8 cellular contexts compared by ENCODE assay signal in genomic region chrX:110341189-110342035, GRCh38. TPM values are rescaled to one million over a fixed set of nuclear protein-coding genes. Genes with fewer than 3 reads are reported as not detected.
DNase-seq lines count a peak whose midpoint lies in the region; ATAC-seq and TF ChIP-seq lines count a peak whose summit lies in the region.

No MANE protein-coding gene starts in this region.

- no peak overlapping the region for H3K4me3 ChIP-seq in naive thymus-derived CD4-positive, alpha-beta T cell (ENCODE audit: low read length)
- H3K4me3 ChIP-seq in esophagus muscularis mucosa = no peak overlapping the region

- WGBS in esophagus muscularis mucosa = 70% methylated on average over 11 of the region's 11 CpGs

- DNase-seq in activated CD4-positive, alpha-beta memory T cell treated with anti-CD3 and anti-CD28 coated beads for 36 hours = no peak
- no peak for DNase-seq in activated CD4-positive, alpha-beta memory T cell treated with anti-CD3 and anti-CD28 coated beads, Interleukin-2, amount 10 ng/mL, durations not matched to agents 7 days and 5 days
- DNase-seq in WTC11 (ENCODE audit: low spot score) = no peak
- DNase-seq in stimulated activated naive CD8-positive, alpha-beta T cell treated with anti-CD3 and anti-CD28 coated beads, Interleukin-15, Interleukin-2, amounts not matched to agents 100 U/mL and 50 U/mL, for 24 hours = no peak
- no peak for DNase-seq in naive thymus-derived CD4-positive, alpha-beta T cell
- no peak for DNase-seq in Ammon's horn (ENCODE audit: low spot score)
- no peak for DNase-seq in esophagus muscularis mucosa (ENCODE audit: extremely low spot score)

- no peaks in the 10 kb centered on the region for H3K9me3 ChIP-seq in naive thymus-derived CD4-positive, alpha-beta T cell (ENCODE audit: control insufficient read depth in 2 of 3, low read length in 3 of 3)
- no peaks in the 10 kb centered on the region for H3K9me3 ChIP-seq in esophagus muscularis mucosa

- peak; percentile 63 for ATAC-seq in HG03066 (IDR thresholded peaks at IDR 0.05; ENCODE audit: low read depth, unreplicated experiment)
- ATAC-seq in WTC11 = no peak
- peak; percentile 97 for ATAC-seq in stimulated activated naive CD8-positive, alpha-beta T cell treated with anti-CD3 and anti-CD28 coated beads, Interleukin-15, Interleukin-2, amounts not matched to agents 100 U/mL and 50 U/mL, for 24 hours
- ATAC-seq in naive thymus-derived CD4-positive, alpha-beta T cell = no peak

- intact Hi-C loops in activated CD4-positive, alpha-beta memory T cell treated with anti-CD3 and anti-CD28 coated beads for 36 hours (cut with micrococcal nuclease) = loop anchor here (10.0 kb wide), 1 partner anchor 63 kb away; no protein-coding TSS in a partner anchor
- intact Hi-C loops in naive thymus-derived CD4-positive, alpha-beta T cell (cut with micrococcal nuclease) = no loop called here
- intact Hi-C loops in esophagus muscularis mucosa (cut with DNase I) = no loop called here

- H3K27me3 ChIP-seq in naive thymus-derived CD4-positive, alpha-beta T cell (ENCODE audit: control insufficient read depth in 2 of 2, insufficient read depth in 2 of 2, low read length in 2 of 2) = no peaks in the 10 kb centered on the region
- H3K27me3 ChIP-seq in esophagus muscularis mucosa = no peaks in the 10 kb centered on the region

- no peaks in the 10 kb centered on the region for H3K36me3 Mint-ChIP-seq in activated CD4-positive, alpha-beta memory T cell treated with anti-CD3 and anti-CD28 coated beads for 36 hours
- H3K36me3 Mint-ChIP-seq in activated CD4-positive, alpha-beta memory T cell treated with anti-CD3 and anti-CD28 coated beads, Interleukin-2, amount 10 ng/mL, durations not matched to agents 7 days and 5 days (ENCODE audit: low read depth) = no peaks in the 10 kb centered on the region
- H3K36me3 Mint-ChIP-seq in WTC11 = no peaks in the 10 kb centered on the region
- peaks cover 0 to 5% (median 0%) of the 10 kb centered on the region in 5 donors for H3K36me3 Mint-ChIP-seq in naive thymus-derived CD4-positive, alpha-beta T cell

- no peak overlapping the region for H3K4me3 Mint-ChIP-seq in activated CD4-positive, alpha-beta memory T cell treated with anti-CD3 and anti-CD28 coated beads for 36 hours
- H3K4me3 Mint-ChIP-seq in activated CD4-positive, alpha-beta memory T cell treated with anti-CD3 and anti-CD28 coated beads, Interleukin-2, amount 10 ng/mL, durations not matched to agents 7 days and 5 days = no peak overlapping the region
- H3K4me3 Mint-ChIP-seq in WTC11 = no peak overlapping the region
- no peak overlapping the region for H3K4me3 Mint-ChIP-seq in naive thymus-derived CD4-positive, alpha-beta T cell

- H3K27me3 Mint-ChIP-seq in activated CD4-positive, alpha-beta memory T cell treated with anti-CD3 and anti-CD28 coated beads for 36 hours = no peaks in the 10 kb centered on the region
- H3K27me3 Mint-ChIP-seq in activated CD4-positive, alpha-beta memory T cell treated with anti-CD3 and anti-CD28 coated beads, Interleukin-2, amount 10 ng/mL, durations not matched to agents 7 days and 5 days = no peaks in the 10 kb centered on the region
- H3K27me3 Mint-ChIP-seq in WTC11 (ENCODE audit: low read depth) = no peaks in the 10 kb centered on the region
- peaks cover 0 to 6% (median 0%) of the 10 kb centered on the region in 5 donors for H3K27me3 Mint-ChIP-seq in naive thymus-derived CD4-positive, alpha-beta T cell

- peak overlapping the region; percentile 69 for H3K27ac Mint-ChIP-seq in activated CD4-positive, alpha-beta memory T cell treated with anti-CD3 and anti-CD28 coated beads for 36 hours
- no peak overlapping the region for H3K27ac Mint-ChIP-seq in activated CD4-positive, alpha-beta memory T cell treated with anti-CD3 and anti-CD28 coated beads, Interleukin-2, amount 10 ng/mL, durations not matched to agents 7 days and 5 days
- no peak overlapping the region for H3K27ac Mint-ChIP-seq in WTC11
- H3K27ac Mint-ChIP-seq in naive thymus-derived CD4-positive, alpha-beta T cell = no peak overlapping the region

- TF ChIP-seq EP300 in esophagus muscularis mucosa (IDR thresholded peaks at IDR 0.05) = no peak

- TF ChIP-seq POLR2A in esophagus muscularis mucosa (IDR thresholded peaks at IDR 0.05; ENCODE audit: low read depth) = no peak

- peaks cover 7% of the 10 kb centered on the region for H3K4me1 Mint-ChIP-seq in activated CD4-positive, alpha-beta memory T cell treated with anti-CD3 and anti-CD28 coated beads for 36 hours (ENCODE audit: low read depth)
- H3K4me1 Mint-ChIP-seq in activated CD4-positive, alpha-beta memory T cell treated with anti-CD3 and anti-CD28 coated beads, Interleukin-2, amount 10 ng/mL, durations not matched to agents 7 days and 5 days = peaks cover 4% of the 10 kb centered on the region
- no peaks in the 10 kb centered on the region for H3K4me1 Mint-ChIP-seq in WTC11
- H3K4me1 Mint-ChIP-seq in naive thymus-derived CD4-positive, alpha-beta T cell = no peaks in the 10 kb centered on the region

- TF ChIP-seq CTCF in WTC11 (IDR thresholded peaks at IDR 0.05) = no peak
- TF ChIP-seq CTCF in esophagus muscularis mucosa (IDR thresholded peaks at IDR 0.05) = no peak

- POLR2A ChIA-PET in activated CD4-positive, alpha-beta memory T cell treated with anti-CD3 and anti-CD28 coated beads for 36 hours (lab: Charles Lee) = no interaction called here
- POLR2A ChIA-PET in activated CD4-positive, alpha-beta memory T cell treated with anti-CD3 and anti-CD28 coated beads, Interleukin-2, amount 10 ng/mL, durations not matched to agents 7 days and 5 days (lab: Charles Lee) = no interaction called here
- POLR2A ChIA-PET in WTC11 (lab: Charles Lee) = no interaction called here
- POLR2A ChIA-PET in naive thymus-derived CD4-positive, alpha-beta T cell (lab: Charles Lee) = no interaction called here

- H3K9me3 Mint-ChIP-seq in activated CD4-positive, alpha-beta memory T cell treated with anti-CD3 and anti-CD28 coated beads for 36 hours = no peaks in the 10 kb centered on the region
- H3K9me3 Mint-ChIP-seq in activated CD4-positive, alpha-beta memory T cell treated with anti-CD3 and anti-CD28 coated beads, Interleukin-2, amount 10 ng/mL, durations not matched to agents 7 days and 5 days = no peaks in the 10 kb centered on the region
- no peaks in the 10 kb centered on the region for H3K9me3 Mint-ChIP-seq in WTC11
- H3K9me3 Mint-ChIP-seq in naive thymus-derived CD4-positive, alpha-beta T cell = peaks cover 0 to 1% (median 0%) of the 10 kb centered on the region in 11 donors

- CTCF ChIA-PET in activated CD4-positive, alpha-beta memory T cell treated with anti-CD3 and anti-CD28 coated beads for 36 hours (lab: Charles Lee) = interaction anchor here (1.5 kb wide), 1 partner anchor 195 kb away, joined by 4 read pairs; no protein-coding TSS in a partner anchor
- CTCF ChIA-PET in activated CD4-positive, alpha-beta memory T cell treated with anti-CD3 and anti-CD28 coated beads, Interleukin-2, amount 10 ng/mL, durations not matched to agents 7 days and 5 days (lab: Charles Lee) = interaction anchor here (0.6 to 1.1 kb wide), 2 partner anchors 186 to 195 kb away, joined by 3 read pairs; no protein-coding TSS in a partner anchor
- CTCF ChIA-PET in WTC11 (lab: Charles Lee) = no interaction called here
- CTCF ChIA-PET in naive thymus-derived CD4-positive, alpha-beta T cell (lab: Charles Lee) = no interaction called here

- no peak overlapping the region for H3K27ac ChIP-seq in naive thymus-derived CD4-positive, alpha-beta T cell (ENCODE audit: low read depth, low read length)
- H3K27ac ChIP-seq in esophagus muscularis mucosa (replicated peaks in 1 of 4) = no peak overlapping the region

- H3K36me3 ChIP-seq in naive thymus-derived CD4-positive, alpha-beta T cell (ENCODE audit: control insufficient read depth in 2 of 3, insufficient read depth in 3 of 3, low read length in 3 of 3) = no peaks in the 10 kb centered on the region
- H3K36me3 ChIP-seq in esophagus muscularis mucosa = no peaks in the 10 kb centered on the region

- no peaks in the 10 kb centered on the region for H3K4me1 ChIP-seq in naive thymus-derived CD4-positive, alpha-beta T cell (ENCODE audit: control insufficient read depth in 2 of 2, insufficient read depth in 2 of 2, low read length in 2 of 2)
- H3K4me1 ChIP-seq in esophagus muscularis mucosa = no peaks in the 10 kb centered on the region

TF ChIP-seq in WTC11, 78 proteins besides CTCF, POLR2A, EP300 and RAD21 (continues in another document):
- TF ChIP-seq RORB (CRISPR knock-in tag; IDR thresholded peaks at IDR 0.05) (no peak), GABPB1 (CRISPR knock-in tag; IDR thresholded peaks at IDR 0.05) (peak; percentile 70), MLX (CRISPR knock-in tag; IDR thresholded peaks at IDR 0.05) (no peak), ZNF416 (CRISPR knock-in tag; IDR thresholded peaks at IDR 0.05) (no peak)

RNA-seq across cellular contexts. Expression of gene RTL9, which starts 17.2 kb away (rescaled TPM):
- under 1 TPM in 1 of 2 experiments, not detected in 1; 0.05 TPM for total RNA-seq in activated CD4-positive, alpha-beta memory T cell treated with anti-CD3 and anti-CD28 coated beads for 36 hours
- not detected for total RNA-seq in activated CD4-positive, alpha-beta memory T cell treated with anti-CD3 and anti-CD28 coated beads, Interleukin-2, amount 10 ng/mL, durations not matched to agents 7 days and 5 days
- 0.07 to 0.24 TPM (median 0.11 TPM) in 3 replicates for total RNA-seq in WTC11 (2021)
- not detected for total RNA-seq in naive thymus-derived CD4-positive, alpha-beta T cell
- polyA plus RNA-seq in naive thymus-derived CD4-positive, alpha-beta T cell = not detected
- total RNA-seq in esophagus muscularis mucosa = under 1 TPM in 3 of 4 donors, not detected in 1; 0.06 to 0.17 (median 0.06) TPM

RNA-seq across cellular contexts. Expression of gene AMMECR1, which starts 23.5 kb away (rescaled TPM):
- total RNA-seq in activated CD4-positive, alpha-beta memory T cell treated with anti-CD3 and anti-CD28 coated beads for 36 hours = 1 to 10 TPM; 8.0 to 8.9 TPM
- 10 to 100 TPM; 12.6 to 12.8 TPM for total RNA-seq in activated CD4-positive, alpha-beta memory T cell treated with anti-CD3 and anti-CD28 coated beads, Interleukin-2, amount 10 ng/mL, durations not matched to agents 7 days and 5 days
- total RNA-seq in WTC11 (2021) = 13.6 to 18.1 TPM (median 14.5 TPM) in 3 replicates
- total RNA-seq in naive thymus-derived CD4-positive, alpha-beta T cell = 10 to 100 TPM; 11.6 to 16.7 (median 15.3) TPM
- polyA plus RNA-seq in naive thymus-derived CD4-positive, alpha-beta T cell = 1 to 10 TPM; 4.4 to 9.3 TPM
- total RNA-seq in esophagus muscularis mucosa = 1 to 10 TPM; 1.7 to 2.5 (median 1.9) TPM

Comparison
In these comparisons a context has a peak if more than half of its experiments do, and no peak if none do; other contexts are left out.
1. ATAC-seq: peak in HG03066 (single experiment) and stimulated activated naive CD8-positive, alpha-beta T cell treated with anti-CD3 and anti-CD28 coated beads, Interleukin-15, Interleukin-2, amounts not matched to agents 100 U/mL and 50 U/mL, for 24 hours (single experiment); none in WTC11 (single experiment) and naive thymus-derived CD4-positive, alpha-beta T cell (single experiment).
2. CTCF ChIA-PET loops: an anchor here in activated CD4-positive, alpha-beta memory T cell treated with anti-CD3 and anti-CD28 coated beads for 36 hours (1.5 kb wide) and activated CD4-positive, alpha-beta memory T cell treated with anti-CD3 and anti-CD28 coated beads, Interleukin-2, amount 10 ng/mL, durations not matched to agents 7 days and 5 days (0.6 to 1.1 kb wide); none called in WTC11 and naive thymus-derived CD4-positive, alpha-beta T cell.